1 cellular context compared by ENCODE assay signal in the genomic region with DNA sequence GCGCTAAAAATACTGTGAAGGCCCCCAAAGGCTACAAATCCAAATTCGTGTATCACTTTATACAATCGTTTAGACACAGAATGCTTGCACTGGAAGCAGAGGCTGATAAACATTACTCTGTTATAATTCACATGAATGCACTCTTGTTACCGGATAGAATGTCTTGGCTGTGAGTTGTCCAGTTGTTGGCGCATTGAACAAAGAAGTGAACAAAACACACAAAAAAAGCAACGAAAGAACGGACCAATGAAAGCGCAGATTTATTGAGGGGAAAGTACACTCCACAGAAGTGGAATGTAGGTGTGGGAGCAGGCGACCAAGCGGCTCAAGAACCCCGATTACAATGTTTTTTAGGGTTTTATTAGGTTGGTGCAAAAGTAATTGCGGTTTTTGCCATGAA.
TF ChIP-seq lines count a peak whose summit lies in the region.

No MANE protein-coding gene starts in this region.

TF ChIP-seq in endothelial cell of umbilical vein, 7 proteins besides CTCF, POLR2A, EP300 and RAD21:
- no peak for TF ChIP-seq JUN (IDR thresholded peaks at IDR 0.05; ENCODE audit: borderline replicate concordance, insufficient read depth, insufficient read length, low read depth)
- TF ChIP-seq MYC (IDR thresholded peaks at IDR 0.05; ENCODE audit: low read depth, low read length): no peak
- TF ChIP-seq EZH2 (IDR thresholded peaks at IDR 0.05; ENCODE audit: borderline replicate concordance, low read depth, low read length, severe bottlenecking): no peak
- TF ChIP-seq, protein P1, sequence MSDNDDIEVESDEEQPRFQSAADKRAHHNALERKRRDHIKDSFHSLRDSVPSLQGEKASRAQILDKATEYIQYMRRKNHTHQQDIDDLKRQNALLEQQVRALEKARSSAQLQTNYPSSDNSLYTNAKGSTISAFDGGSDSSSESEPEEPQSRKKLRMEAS (IDR thresholded peaks at IDR 0.05; ENCODE audit: insufficient read depth, insufficient read length): no peak
- TF ChIP-seq GATA2 (IDR thresholded peaks at IDR 0.05; ENCODE audit: insufficient read depth, insufficient read length, low read depth, low read length): no peak
- TF ChIP-seq FOS (IDR thresholded peaks at IDR 0.05; ENCODE audit: borderline replicate concordance, insufficient read depth, low read length): no peak
- TF ChIP-seq POLR2AphosphoS5 (IDR thresholded peaks at IDR 0.05; ENCODE audit: insufficient read depth, low read depth, low read length): no peak
